13 cellular contexts compared by ENCODE assay signal in genomic region chr19:48487544-48487943, GRCh38. TPM values are rescaled to one million over a fixed set of nuclear protein-coding genes. Genes with fewer than 3 reads are reported as not detected.
DNase-seq lines count a peak whose midpoint lies in the region; ATAC-seq, FAIRE-seq and TF ChIP-seq lines count a peak whose summit lies in the region.
"Had no signal": no experiment of that assay in that cellular context is flagged by ENCODE, and none has a peak within 500 bp of the region (broad histone marks: within the 10 kb centered on the region; RNA-seq: fewer than 3 reads in every experiment).

No MANE protein-coding gene starts in this region.

- no peaks in the 10 kb centered on the region for H4K20me1 ChIP-seq in IMR-90 (ENCODE audit: insufficient read depth, low read length)

- H2AK9ac ChIP-seq in IMR-90 (replicated peaks; ENCODE audit: low read depth, low read length, poor library complexity) = peak overlapping the region; percentile 89

- POLR2A ChIA-PET in IMR-90 (lab: Charles Lee; ENCODE audit: unreplicated experiment) = no interaction called here

- no peak overlapping the region for H2BK15ac ChIP-seq in IMR-90 (ENCODE audit: low read depth, low read length)

- peak overlapping the region; percentile 66 for H3K4ac ChIP-seq in IMR-90 (ENCODE audit: low read depth, low read length)

- in situ Hi-C loops in IMR-90 (cut with MboI; ENCODE audit: low sequenced_read_pairs) = no loop called here
- in situ Hi-C loops in ACHN (cut with HindIII; ENCODE audit: low pct_ligation_motif_present, low pct_unique_long_range_greater_than_20kb, low sequenced_read_pairs) = no loop called here

- 100% methylated on average over 2 of the region's 6 CpGs; no CpG with 5 or more reads in 1 of the 2 experiments for WGBS in IMR-90 (ENCODE audit: extremely low coverage in 2 of 2, insufficient read length in 1 of 2), 2 experiments
- 74 to 81% methylated on average over 6 of the region's 6 CpGs for WGBS in body of pancreas, 2 donors

- H2AK5ac ChIP-seq in IMR-90 (ENCODE audit: low read depth, low read length) = peak overlapping the region; percentile 37

- no TSS peak for BruUV-seq in IMR-90 (replicated peaks; lab: Mats Ljungman, UMichigan)

- no peak overlapping the region for H4K5ac ChIP-seq in IMR-90 (ENCODE audit: low read depth, low read length)

- peak overlapping the region; percentile 76 for H3K14ac ChIP-seq in IMR-90 (replicated peaks; ENCODE audit: low read depth, low read length)

- H3K18ac ChIP-seq in IMR-90 (ENCODE audit: low read depth, low read length) = no peak overlapping the region

- no peak overlapping the region for H3K56ac ChIP-seq in IMR-90 (ENCODE audit: extremely low read depth, insufficient read depth, low read length)

- peak overlapping the region; percentile 31 for H3K23ac ChIP-seq in IMR-90 (ENCODE audit: low read depth, low read length)

- H3K9me3 ChIP-seq in IMR-90 (ENCODE audit: control insufficient read depth, insufficient read depth, low read length) (no peaks in the 10 kb centered on the region), body of pancreas (no peaks in the 10 kb centered on the region), mucosa of descending colon (no peaks in the 10 kb centered on the region), stomach smooth muscle (ENCODE audit: control insufficient read depth in 2 of 2, low read length in 2 of 2) (no peaks in the 10 kb centered on the region)

- intact Hi-C loops in IMR-90 (cut with micrococcal nuclease) = no loop called here
- intact Hi-C loops in body of pancreas (cut with DNase I) = no loop called here
- intact Hi-C loops in mucosa of descending colon (cut with DNase I, micrococcal nuclease) = no loop called here

- FAIRE-seq in frontal cortex (lab: Jason Lieb, UNC) = no peak

- no peak overlapping the region for H3K9ac ChIP-seq in IMR-90 (ENCODE audit: low read depth, low read length)
- H3K9ac ChIP-seq in stomach smooth muscle (ENCODE audit: low read length in 2 of 2) = no peak overlapping the region

- H3K36me3 ChIP-seq in IMR-90 (ENCODE audit: control insufficient read depth, insufficient read depth, low read length) = no peaks in the 10 kb centered on the region
- no peaks in the 10 kb centered on the region for H3K36me3 ChIP-seq in body of pancreas (replicated peaks in 1 of 2; ENCODE audit: insufficient read depth in 1 of 2, low read depth in 2 of 2)
- H3K36me3 ChIP-seq in mucosa of descending colon (ENCODE audit: low read depth) = no peaks in the 10 kb centered on the region
- H3K36me3 ChIP-seq in stomach smooth muscle (ENCODE audit: control insufficient read depth in 2 of 2, insufficient read depth in 2 of 2, low read length in 2 of 2) = no peaks in the 10 kb centered on the region

- peak overlapping the region; percentile 72 for H2BK120ac ChIP-seq in IMR-90 (ENCODE audit: low read depth, low read length)

- H3K79me1 ChIP-seq in IMR-90 (ENCODE audit: low read depth in 1 of 2, low read length in 2 of 2) = peaks cover 0 to 3% of the 10 kb centered on the region in 2 experiments; a peak in 1 of 4 replicates

- H3K4me3 ChIP-seq in IMR-90 (ENCODE audit: insufficient read depth, low read depth, low read length) = no peak overlapping the region
- H3K4me3 ChIP-seq in body of pancreas = no peak overlapping the region
- no peak overlapping the region for H3K4me3 ChIP-seq in mucosa of descending colon
- H3K4me3 ChIP-seq in stomach smooth muscle (ENCODE audit: low read length in 2 of 2) = peak overlapping the region in 1 of 2 donors; percentile 48
- H3K4me3 ChIP-seq: dorsolateral prefrontal cortex had no signal

- peak overlapping the region; percentile 62 for H2BK20ac ChIP-seq in IMR-90 (ENCODE audit: low read depth, low read length)

- TF ChIP-seq POLR2A in IMR-90 (IDR thresholded peaks at IDR 0.05; ENCODE audit: low read depth, low read length) = no peak
- no peak for TF ChIP-seq POLR2A in body of pancreas (IDR thresholded peaks at IDR 0.05)

- H3K27me3 ChIP-seq in IMR-90 (ENCODE audit: control insufficient read depth, insufficient read depth, low read length) (no peaks in the 10 kb centered on the region; the same call in 1 of the 2 replicates), body of pancreas (no peaks in the 10 kb centered on the region), stomach smooth muscle (ENCODE audit: control insufficient read depth in 1 of 2, insufficient read depth in 2 of 2, low read length in 2 of 2) (no peaks in the 10 kb centered on the region)
- H3K27me3 ChIP-seq: dorsolateral prefrontal cortex had no signal

- no peak for TF ChIP-seq RAD21 in IMR-90 (IDR thresholded peaks at IDR 0.05; ENCODE audit: low read length)

- H3K4me1 ChIP-seq in IMR-90 (ENCODE audit: control insufficient read depth, insufficient read depth, low read length) (peaks cover 13% of the 10 kb centered on the region), body of pancreas (peaks cover 21% of the 10 kb centered on the region), mucosa of descending colon (ENCODE audit: low read depth) (peaks cover 17% of the 10 kb centered on the region), stomach smooth muscle (ENCODE audit: control insufficient read depth, insufficient read depth, low read length) (peaks cover 22% of the 10 kb centered on the region)

- TF ChIP-seq CTCF in IMR-90 (conservative IDR thresholded peaks at IDR 0.05; ENCODE audit: low read depth, low read length) = no peak
- TF ChIP-seq CTCF in body of pancreas (IDR thresholded peaks at IDR 0.05) = no peak
- no peak for TF ChIP-seq CTCF in mucosa of descending colon (IDR thresholded peaks at IDR 0.05)

- H2AFZ ChIP-seq in IMR-90 (replicated peaks; ENCODE audit: low read length, poor library complexity) = peak overlapping the region; percentile 79

- peak overlapping the region; percentile 11; the same call in 1 of the 2 replicates for H4K91ac ChIP-seq in IMR-90 (ENCODE audit: insufficient read depth, low read depth, low read length)

- CTCF ChIA-PET in IMR-90 (lab: Yijun Ruan, JAX) = interaction anchor here (0.6 to 4.4 kb wide), 5 partner anchors 54 to 130 kb away, joined by 3 to 35 read pairs (median 4); partner anchors contain the start of gene KDELR1

- H4K8ac ChIP-seq in IMR-90 (ENCODE audit: low read depth in 2 of 2, low read length in 2 of 2) = 0 out of 4 replicates have a peak overlapping the region, but pooled peaks of 1 of the 2 experiments have one; percentile 2

- peak overlapping the region; percentile 0; the same call in 1 of the 2 replicates for H3K4me2 ChIP-seq in IMR-90 (ENCODE audit: low read depth, low read length)

- dilution Hi-C loops in IMR-90 (cut with HindIII; ENCODE audit: low sequenced_read_pairs, unreplicated experiment) = no loop called here

- ATAC-seq in IMR-90 (ENCODE audit: low read depth) (no peak; the same call in 1 of the 2 replicates), body of pancreas (no peak), mucosa of descending colon (peak; percentile 15)

- H2BK5ac ChIP-seq in IMR-90 (ENCODE audit: low read depth, low read length, poor library complexity, severe bottlenecking) = peak overlapping the region; percentile 37

- H3K27ac ChIP-seq in IMR-90 (ENCODE audit: insufficient read depth, low read length) (no peak overlapping the region), body of pancreas (peak overlapping the region in 3 of 4 donors; percentile 54 to 78 (median 75)), stomach smooth muscle (ENCODE audit: low read length) (peak overlapping the region; percentile 55)

- DNase-seq in IMR-90 (no peak), body of pancreas (no peak), mucosa of descending colon (no peak), ACHN (no peak), frontal cortex (ENCODE audit: low spot score in 2 of 2) (no peak), NCI-H1048 (lab: John Stamatoyannopoulos, UW) (no peak)
- DNase-seq: activated CD4-positive, alpha-beta T cell treated with anti-CD3 and anti-CD28 coated beads, Interleukin-2, amount 10 ng/mL, durations not matched to agents 24 days and 14 days; activated naive CD4-positive, alpha-beta T cell treated with anti-CD3 and anti-CD28 coated beads, Interleukin-2, amount 50 U/mL, for 16 hours; Karpas-422; stimulated activated CD4-positive, alpha-beta T cell treated with anti-CD3 and anti-CD28 coated beads, Interleukin-15, amount 100 ng/mL, for 24 hours had no signal

- peaks cover 14% of the 10 kb centered on the region for H3K9me1 ChIP-seq in IMR-90 (ENCODE audit: insufficient read depth, low read length)

TF ChIP-seq in IMR-90, 13 proteins besides CTCF, POLR2A, EP300 and RAD21 (continues in another document):
- TF ChIP-seq CHD1 (IDR thresholded peaks at IDR 0.05; ENCODE audit: low read depth, low read length) (no peak), SMC3 (IDR thresholded peaks at IDR 0.05; ENCODE audit: low read depth, low read length) (no peak), RFX5 (IDR thresholded peaks at IDR 0.05; ENCODE audit: low read depth, low read length) (no peak), MXI1 (IDR thresholded peaks at IDR 0.05; ENCODE audit: borderline replicate concordance, low read depth, low read length) (no peak), NFE2L2 (IDR thresholded peaks at IDR 0.05; ENCODE audit: low read depth, low read length) (no peak)

RNA-seq across cellular contexts. Expression of gene CYTH2, which starts 18.4 kb away (rescaled TPM):
- total RNA-seq in IMR-90 (2012; rRNA removed) = 35.8 and 38.3 TPM in 2 replicates
- polyA plus RNA-seq in IMR-90 (2012; rRNA removed) = 56.1 and 62.0 TPM in 2 replicates
- polyA plus RNA-seq in IMR-90 (2012; cell fraction: cytosol; rRNA removed) = 49.6 and 59.9 TPM in 2 replicates
- 149 and 158 TPM in 2 replicates for polyA plus RNA-seq in IMR-90 (2012; cell fraction: nucleus; rRNA removed; ENCODE audit: low replicate concordance)
- total RNA-seq in body of pancreas = 10 to 100 TPM; 76.1 to 94.2 TPM
- total RNA-seq in mucosa of descending colon = 10 to 100 TPM; 66.3 to 86.9 (median 69.3) TPM
- 78.3 TPM for total RNA-seq in frontal cortex

RNA-seq across cellular contexts. Expression of gene LMTK3, which starts 24.1 kb away (rescaled TPM):
- total RNA-seq in IMR-90 (2012; rRNA removed) (0.18 TPM in 1 of 2 replicates, not detected in the other), body of pancreas (1 to 10 TPM; 4.2 to 9.6 TPM), mucosa of descending colon (1 to 10 TPM in 2 of 3 donors, under 1 TPM in 1; 0.48 to 2.6 (median 1.3) TPM), frontal cortex (10.6 TPM)
- 0.60 and 0.87 TPM in 2 replicates for polyA plus RNA-seq in IMR-90 (2012; rRNA removed)
- polyA plus RNA-seq in IMR-90 (2012; cell fraction: cytosol; rRNA removed) = 0.70 and 0.79 TPM in 2 replicates
- polyA plus RNA-seq in IMR-90 (2012; cell fraction: nucleus; rRNA removed; ENCODE audit: low replicate concordance) = 2.9 and 5.0 TPM in 2 replicates
- polyA plus RNA-seq: CD14-positive monocyte had no signal

RNA-seq across cellular contexts. Expression of gene KCNJ14, which starts 32.2 kb away (rescaled TPM):
- total RNA-seq in IMR-90 (2012; rRNA removed) = under 0.01 and 0.18 TPM in 2 replicates
- 0.34 and 0.39 TPM in 2 replicates for polyA plus RNA-seq in IMR-90 (2012; rRNA removed)
- 0.11 and 0.29 TPM in 2 replicates for polyA plus RNA-seq in IMR-90 (2012; cell fraction: cytosol; rRNA removed)
- 2.0 and 4.1 TPM in 2 replicates for polyA plus RNA-seq in IMR-90 (2012; cell fraction: nucleus; rRNA removed; ENCODE audit: low replicate concordance)
- 1 to 10 TPM in 1 of 2 donors, under 1 TPM in 1; 0.66 to 1.6 TPM for total RNA-seq in body of pancreas
- 1 to 10 TPM in 1 of 3 donors, under 1 TPM in 2; 0.46 to 1.3 (median 0.67) TPM for total RNA-seq in mucosa of descending colon
- 0.82 TPM for total RNA-seq in frontal cortex

RNA-seq across cellular contexts. Expression of gene GRWD1, which starts 41.8 kb away (rescaled TPM):
- 22.0 and 32.5 TPM in 2 replicates for total RNA-seq in IMR-90 (2012; rRNA removed)
- polyA plus RNA-seq in IMR-90 (2012; rRNA removed) = 22.5 and 25.2 TPM in 2 replicates
- 20.0 and 42.6 TPM in 2 replicates for polyA plus RNA-seq in IMR-90 (2012; cell fraction: cytosol; rRNA removed)
- polyA plus RNA-seq in IMR-90 (2012; cell fraction: nucleus; rRNA removed; ENCODE audit: low replicate concordance) = 13.1 and 26.6 TPM in 2 replicates
- total RNA-seq in body of pancreas = 10 to 100 TPM; 11.9 TPM
- total RNA-seq in mucosa of descending colon = 10 to 100 TPM; 19.7 to 26.8 (median 24.3) TPM
- total RNA-seq in frontal cortex = 6.9 TPM
